Comparison of ENCODE assay signal across 16 cellular contexts in genomic region chr20:36079486-36079885, GRCh38.
DNase-seq lines count a peak whose midpoint lies in the region; ATAC-seq and TF ChIP-seq lines count a peak whose summit lies in the region.
"Had no signal": no experiment of that assay in that cellular context is flagged by ENCODE, and none has a peak within 500 bp of the region (broad histone marks: within the 10 kb centered on the region; RNA-seq: fewer than 3 reads in every experiment).

No MANE protein-coding gene starts in this region.

- H3K9me2 ChIP-seq in HCT116 (ENCODE audit: insufficient read depth) (no peaks in the 10 kb centered on the region), PC-9 (ENCODE audit: insufficient read depth) (no peaks in the 10 kb centered on the region)

- TF ChIP-seq RAD21 in HCT116 (IDR thresholded peaks at IDR 0.05; ENCODE audit: low read depth), result no peak

- H3K27me3 ChIP-seq in HCT116 (ENCODE audit: insufficient read depth, low read length), result no peaks in the 10 kb centered on the region
- no peaks in the 10 kb centered on the region for H3K27me3 ChIP-seq in PC-9 (ENCODE audit: insufficient read depth, low read depth)
- H3K27me3 ChIP-seq: BLaER1 had no signal

- H3K27ac ChIP-seq in HCT116 (ENCODE audit: low read depth, low read length), result no peak overlapping the region
- H3K27ac ChIP-seq in PC-9, result no peak overlapping the region
- H3K27ac ChIP-seq: BLaER1, C4-2B had no signal

- H3K9ac ChIP-seq in HCT116 (ENCODE audit: low read length), result no peak overlapping the region
- H3K9ac ChIP-seq: BLaER1 had no signal

- CTCF ChIA-PET in HCT116 (lab: Charles Lee) (no interaction called here), PC-9 (lab: Charles Lee) (interaction anchor here (0.7 kb wide), 1 partner anchor 46 kb away, joined by 3 read pairs; no protein-coding TSS in a partner anchor)

- peaks cover 7% of the 10 kb centered on the region for H3K9me3 Mint-ChIP-seq in neural crest cell
- H3K9me3 Mint-ChIP-seq: CD8-positive, alpha-beta T cell had no signal

- H2AFZ ChIP-seq in HCT116 (ENCODE audit: low read depth, low read length, poor library complexity, severe bottlenecking) (peak overlapping the region; percentile 43), PC-9 (no peak overlapping the region)
- H2AFZ ChIP-seq: GM23338 had no signal

- TF ChIP-seq CTCF in HCT116 (IDR thresholded peaks at IDR 0.05 in 2 of 3, conservative IDR thresholded peaks at IDR 0.05 in 1 of 3; ENCODE audit: borderline replicate concordance in 1 of 3, insufficient read depth in 1 of 3, low read depth in 2 of 3, low read length in 2 of 3) (no peak), PC-9 (conservative IDR thresholded peaks at IDR 0.05) (no peak), neural crest cell (conservative IDR thresholded peaks at IDR 0.05) (no peak)

- TF ChIP-seq POLR2A in HCT116 (IDR thresholded peaks at IDR 0.05; ENCODE audit: borderline replicate concordance, extremely low read depth, insufficient read depth, insufficient read length), result no peak

- peaks cover 17% of the 10 kb centered on the region for H3K27me3 Mint-ChIP-seq in neural crest cell (ENCODE audit: low read depth)

- peaks cover 5% of the 10 kb centered on the region for H3K4me1 Mint-ChIP-seq in neural crest cell
- H3K4me1 Mint-ChIP-seq: CD4-positive, CD25-positive, alpha-beta regulatory T cell had no signal

- H3K4me3 ChIP-seq in HCT116 (replicated peaks in 1 of 2; ENCODE audit: low read depth in 1 of 2, low read length in 2 of 2) (no peak overlapping the region), PC-9 (no peak overlapping the region)
- H3K4me3 ChIP-seq: BLaER1, GM23338 had no signal

- DNase-seq in HCT116 (ENCODE audit: low read depth, low spot score) (no peak), PC-9 (no peak), neural crest cell (ENCODE audit: low read depth, low spot score) (no peak), SW480 (ENCODE audit: low spot score) (no peak), NCI-H2171 (lab: John Stamatoyannopoulos, UW) (no peak)
- DNase-seq: Caco-2; CD4-positive, CD25-positive, alpha-beta regulatory T cell; CD8-positive, alpha-beta T cell; DMS153; DND-41; H9 had no signal

- H3K79me2 ChIP-seq in HCT116 (ENCODE audit: insufficient read depth, low read length), result no peaks in the 10 kb centered on the region
- H3K79me2 ChIP-seq in PC-9 (ENCODE audit: low read depth), result no peaks in the 10 kb centered on the region

- peaks cover 31 to 60% of the 10 kb centered on the region in 2 experiments for H3K4me1 ChIP-seq in HCT116 (ENCODE audit: control insufficient read depth in 1 of 2, insufficient read depth in 2 of 2, low read length in 2 of 2)
- peaks cover 54% of the 10 kb centered on the region for H3K4me1 ChIP-seq in PC-9 (replicated peaks; ENCODE audit: insufficient read depth)
- H3K4me1 ChIP-seq: BLaER1 had no signal

- POLR2A ChIA-PET in HCT116 (lab: Charles Lee) (no interaction called here), PC-9 (lab: Charles Lee; ENCODE audit: unreplicated experiment) (interaction anchor here (0.6 kb wide), 1 partner anchor 23 kb away, joined by 3 read pairs; no protein-coding TSS in a partner anchor)

- H3K27ac Mint-ChIP-seq in neural crest cell (ENCODE audit: unreplicated experiment), result peak overlapping the region; percentile 70
- H3K27ac Mint-ChIP-seq: B cell; CD4-positive, CD25-positive, alpha-beta regulatory T cell; CD8-positive, alpha-beta T cell; GM23338; H9 had no signal

- no peaks in the 10 kb centered on the region for H3K36me3 ChIP-seq in HCT116 (ENCODE audit: control insufficient read depth in 1 of 2, insufficient read depth in 2 of 2, low read length in 2 of 2)
- H3K36me3 ChIP-seq in PC-9 (ENCODE audit: low read depth), result no peaks in the 10 kb centered on the region
- H3K36me3 ChIP-seq: BLaER1 had no signal

- peaks cover 1% of the 10 kb centered on the region for H3K36me3 Mint-ChIP-seq in neural crest cell (ENCODE audit: low read depth)
- H3K36me3 Mint-ChIP-seq: CD4-positive, CD25-positive, alpha-beta regulatory T cell; CD8-positive, alpha-beta T cell had no signal

- RAD21 ChIA-PET in HCT116 (lab: Charles Lee; ENCODE audit: low non-redundant PET in 1 of 2, low total read pairs in 2 of 2, uncharacterized antibody in 2 of 2, unreplicated experiment in 2 of 2), result no interaction called here

- H3K9me3 ChIP-seq in HCT116 (ENCODE audit: control insufficient read depth in 1 of 2, insufficient read depth in 1 of 2, low read depth in 1 of 2, low read length in 2 of 2), result peaks cover 0 to 7% of the 10 kb centered on the region in 2 experiments; a peak in 1 of 4 replicates
- peaks cover 6% of the 10 kb centered on the region; the same call in 1 of the 2 replicates for H3K9me3 ChIP-seq in PC-9 (ENCODE audit: insufficient read depth, low read depth)

- ATAC-seq in HCT116 (no peak), GM21515 (IDR thresholded peaks at IDR 0.05; ENCODE audit: unreplicated experiment) (no peak)
- ATAC-seq: CD8-positive, alpha-beta T cell; GM23338 had no signal

- peak overlapping the region; percentile 54 for H3K4me2 ChIP-seq in HCT116 (ENCODE audit: low read length)
- 0 out of 2 replicates have a peak overlapping the region, but pooled peaks have one; percentile 11 for H3K4me2 ChIP-seq in PC-9
- H3K4me2 ChIP-seq: BLaER1, GM23338 had no signal

- H4K20me1 ChIP-seq in HCT116 (ENCODE audit: insufficient read depth), result no peaks in the 10 kb centered on the region
- no peaks in the 10 kb centered on the region for H4K20me1 ChIP-seq in PC-9 (ENCODE audit: insufficient read depth)
- H4K20me1 ChIP-seq: BLaER1 had no signal

- H3K4me3 Mint-ChIP-seq in neural crest cell, result no peak overlapping the region
- H3K4me3 Mint-ChIP-seq: B cell; CD4-positive, CD25-positive, alpha-beta regulatory T cell; CD8-positive, alpha-beta T cell; GM23338; H9 had no signal

- BruUV-seq in HCT116 (replicated peaks; lab: Mats Ljungman, UMichigan) (no TSS peak), PC-9 (replicated peaks; lab: Mats Ljungman, UMichigan) (no TSS peak)

- H3F3A ChIP-seq in PC-9 (ENCODE audit: insufficient read depth, low read depth), result peaks cover 24% of the 10 kb centered on the region

- intact Hi-C loops in HCT116 (cut with micrococcal nuclease) (no loop called here), PC-9 (cut with micrococcal nuclease; ENCODE audit: unreplicated experiment) (no loop called here)

TF ChIP-seq in HCT116, 20 proteins besides CTCF, POLR2A, EP300 and RAD21:
- no peak for TF ChIP-seq POLR2AphosphoS5 (IDR thresholded peaks at IDR 0.05; ENCODE audit: low read depth, low read length)
- TF ChIP-seq MAX (IDR thresholded peaks at IDR 0.05), result no peak
- no peak for TF ChIP-seq YY1 (IDR thresholded peaks at IDR 0.05; ENCODE audit: extremely low read depth, insufficient replicate concordance, low read depth, low read length)
- no peak for TF ChIP-seq EZH2phosphoT487 (IDR thresholded peaks at IDR 0.05; ENCODE audit: borderline replicate concordance)
- TF ChIP-seq ZFX (IDR thresholded peaks at IDR 0.05), result no peak
- no peak for TF ChIP-seq ZNF274 (IDR thresholded peaks at IDR 0.05; ENCODE audit: low read depth, low read length)
- TF ChIP-seq FOSL1 (IDR thresholded peaks at IDR 0.05; ENCODE audit: low read depth), result no peak
- no peak for TF ChIP-seq TCF7L2 (IDR thresholded peaks at IDR 0.05; ENCODE audit: borderline replicate concordance, extremely low read depth, insufficient read depth, insufficient read length)
- TF ChIP-seq SRF (IDR thresholded peaks at IDR 0.05; ENCODE audit: low read depth), result no peak
- TF ChIP-seq CEBPB (IDR thresholded peaks at IDR 0.05; ENCODE audit: low read depth), result no peak
- no peak for TF ChIP-seq SIN3A (IDR thresholded peaks at IDR 0.05; ENCODE audit: low read depth)
- TF ChIP-seq CBX3 (IDR thresholded peaks at IDR 0.05; ENCODE audit: low read depth), result no peak
- no peak for TF ChIP-seq ELF1 (IDR thresholded peaks at IDR 0.05; ENCODE audit: borderline replicate concordance, low read depth)
- TF ChIP-seq EZH2 (IDR thresholded peaks at IDR 0.05), result no peak
- TF ChIP-seq, protein P1, sequence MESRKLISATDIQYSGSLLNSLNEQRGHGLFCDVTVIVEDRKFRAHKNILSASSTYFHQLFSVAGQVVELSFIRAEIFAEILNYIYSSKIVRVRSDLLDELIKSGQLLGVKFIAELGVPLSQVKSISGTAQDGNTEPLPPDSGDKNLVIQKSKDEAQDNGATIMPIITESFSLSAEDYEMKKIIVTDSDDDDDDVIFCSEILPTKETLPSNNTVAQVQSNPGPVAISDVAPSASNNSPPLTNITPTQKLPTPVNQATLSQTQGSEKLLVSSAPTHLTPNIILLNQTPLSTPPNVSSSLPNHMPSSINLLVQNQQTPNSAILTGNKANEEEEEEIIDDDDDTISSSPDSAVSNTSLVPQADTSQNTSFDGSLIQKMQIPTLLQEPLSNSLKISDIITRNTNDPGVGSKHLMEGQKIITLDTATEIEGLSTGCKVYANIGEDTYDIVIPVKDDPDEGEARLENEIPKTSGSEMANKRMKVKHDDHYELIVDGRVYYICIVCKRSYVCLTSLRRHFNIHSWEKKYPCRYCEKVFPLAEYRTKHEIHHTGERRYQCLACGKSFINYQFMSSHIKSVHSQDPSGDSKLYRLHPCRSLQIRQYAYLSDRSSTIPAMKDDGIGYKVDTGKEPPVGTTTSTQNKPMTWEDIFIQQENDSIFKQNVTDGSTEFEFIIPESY (IDR thresholded peaks at IDR 0.05; ENCODE audit: extremely low read depth, insufficient replicate concordance, low read length), result no peak
- TF ChIP-seq JUND (IDR thresholded peaks at IDR 0.05), result no peak
- no peak for TF ChIP-seq ATF3 (IDR thresholded peaks at IDR 0.05)
- no peak for TF ChIP-seq SP1 (IDR thresholded peaks at IDR 0.05; ENCODE audit: low read depth)
